Comparison of ENCODE assay signal across 18 cellular contexts in genomic region chr3:7484636-7485035, GRCh38.
DNase-seq lines count a peak whose midpoint lies in the region; ATAC-seq, FAIRE-seq and TF ChIP-seq lines count a peak whose summit lies in the region.
"Had no signal": no experiment of that assay in that cellular context is flagged by ENCODE, and none has a peak within 500 bp of the region (broad histone marks: within the 10 kb centered on the region; RNA-seq: fewer than 3 reads in every experiment).

No MANE protein-coding gene starts in this region.

- no peak overlapping the region for H3K9ac ChIP-seq in keratinocyte (ENCODE audit: control insufficient read depth, extremely low read depth, insufficient read depth, low read length)

- H3K9me1 ChIP-seq in keratinocyte (ENCODE audit: control insufficient read depth, extremely low read depth, insufficient read depth, low read length), result no peaks in the 10 kb centered on the region

- H3K4me1 ChIP-seq in breast epithelium (no peaks in the 10 kb centered on the region), keratinocyte (ENCODE audit: control insufficient read depth, extremely low read depth, insufficient read depth, low read length) (peaks cover 5% of the 10 kb centered on the region), body of pancreas (no peaks in the 10 kb centered on the region), Caco-2 (no peaks in the 10 kb centered on the region)

- dilution Hi-C loops in keratinocyte (cut with MboI; ENCODE audit: extremely low pct_ligation_motif_present, low sequenced_read_pairs), result no loop called here

- H3K4me3 Mint-ChIP-seq in MCF 10A (ENCODE audit: unreplicated experiment) (no peak overlapping the region), Caco-2 (ENCODE audit: unreplicated experiment) (no peak overlapping the region)

- H3K9me3 ChIP-seq in breast epithelium (peaks cover 0 to 7% of the 10 kb centered on the region in 2 donors), keratinocyte (ENCODE audit: control insufficient read depth, low read depth, low read length) (no peaks in the 10 kb centered on the region), body of pancreas (no peaks in the 10 kb centered on the region), Caco-2 (no peaks in the 10 kb centered on the region)

- H2AFZ ChIP-seq in keratinocyte (ENCODE audit: control insufficient read depth, low read length), result no peak overlapping the region

- POLR2A ChIA-PET in MCF 10A (lab: Yijun Ruan, JAX), result no interaction called here
- POLR2A ChIA-PET in Caco-2 (lab: Charles Lee), result no interaction called here

- CTCF ChIA-PET in MCF 10A (lab: Yijun Ruan, JAX), result interaction anchor here (0.9 kb wide), 1 partner anchor 198 kb away, joined by 3 read pairs; no protein-coding TSS in a partner anchor
- CTCF ChIA-PET in Caco-2 (lab: Charles Lee), result no interaction called here

- no peaks in the 10 kb centered on the region for H4K20me1 ChIP-seq in keratinocyte (ENCODE audit: control insufficient read depth, extremely low read depth, insufficient read depth, low read length)

- H3K4me3 ChIP-seq in breast epithelium, result no peak overlapping the region
- no peak overlapping the region for H3K4me3 ChIP-seq in keratinocyte (ENCODE audit: control insufficient read depth in 2 of 3, extremely low read depth in 1 of 3, insufficient read depth in 2 of 3, low read depth in 1 of 3, low read length in 3 of 3)
- H3K4me3 ChIP-seq in body of pancreas, result no peak overlapping the region
- H3K4me3 ChIP-seq in Caco-2 (ENCODE audit: low read depth, low read length), result no peak overlapping the region

- intact Hi-C loops in MCF 10A (cut with micrococcal nuclease) (no loop called here), breast epithelium (cut with DNase I; ENCODE audit: low total_unique reads) (no loop called here), body of pancreas (cut with DNase I) (no loop called here), Caco-2 (cut with micrococcal nuclease; ENCODE audit: unreplicated experiment) (loop anchor here (10.0 kb wide), 1 partner anchor 630 kb away; no protein-coding TSS in a partner anchor)

- TF ChIP-seq POLR2A in breast epithelium (IDR thresholded peaks at IDR 0.05), result no peak
- TF ChIP-seq POLR2A in body of pancreas (IDR thresholded peaks at IDR 0.05), result no peak

- H3K36me3 ChIP-seq in breast epithelium, result no peaks in the 10 kb centered on the region
- H3K36me3 ChIP-seq in keratinocyte (ENCODE audit: control insufficient read depth in 2 of 2, extremely low read depth in 1 of 2, insufficient read depth in 2 of 2, low read length in 2 of 2), result no peaks in the 10 kb centered on the region
- H3K36me3 ChIP-seq in body of pancreas (replicated peaks in 1 of 2; ENCODE audit: insufficient read depth in 1 of 2, low read depth in 2 of 2), result no peaks in the 10 kb centered on the region
- no peaks in the 10 kb centered on the region for H3K36me3 ChIP-seq in Caco-2 (ENCODE audit: control insufficient read depth, insufficient read depth, low read length)

- H3K27me3 ChIP-seq in breast epithelium (no peaks in the 10 kb centered on the region), keratinocyte (ENCODE audit: control insufficient read depth, extremely low read depth, insufficient read depth, low read length) (no peaks in the 10 kb centered on the region), body of pancreas (no peaks in the 10 kb centered on the region), Caco-2 (replicated peaks; ENCODE audit: control insufficient read depth, insufficient read depth, low read length) (no peaks in the 10 kb centered on the region)

- H3K9me3 Mint-ChIP-seq in MCF 10A (ENCODE audit: unreplicated experiment), result peaks cover 16% of the 10 kb centered on the region
- peaks cover 10% of the 10 kb centered on the region for H3K9me3 Mint-ChIP-seq in Caco-2 (ENCODE audit: unreplicated experiment)

- H3K79me2 ChIP-seq in keratinocyte (ENCODE audit: control insufficient read depth, insufficient read depth, low read length), result no peaks in the 10 kb centered on the region

- DNase-seq in MCF 10A (ENCODE audit: unreplicated experiment) (peak; percentile 88), breast epithelium (ENCODE audit: low spot score in 2 of 2) (no peak), dermis blood vessel endothelial cell (peak; percentile 10), keratinocyte (ENCODE audit: low read depth, low spot score) (peak; percentile 13), body of pancreas (no peak), Caco-2 (no peak)
- DNase-seq: 8988T, C1 segment of cervical spinal cord, DMS153, NCI-H1105 treated with DMSO at 0.1 percent for 48 hours, NCI-H187, NCI-H446, NCI-H748 treated with DMSO at 0.1 percent for 48 hours, PC-3 had no signal

- 69 to 72% methylated on average over 1 of the region's 1 CpG for WGBS in body of pancreas, 2 donors

- H3K27ac Mint-ChIP-seq in MCF 10A (ENCODE audit: low read depth, unreplicated experiment) (peak overlapping the region; percentile 44), Caco-2 (ENCODE audit: unreplicated experiment) (no peak overlapping the region)

- H3K27ac ChIP-seq in breast epithelium (no peak overlapping the region), keratinocyte (ENCODE audit: control insufficient read depth, insufficient read depth, low read length) (peak overlapping the region; percentile 17), body of pancreas (no peak overlapping the region)

- H3K36me3 Mint-ChIP-seq in MCF 10A (ENCODE audit: insufficient read depth, unreplicated experiment) (peaks cover 6% of the 10 kb centered on the region), Caco-2 (ENCODE audit: insufficient read depth, unreplicated experiment) (no peaks in the 10 kb centered on the region)

- ATAC-seq in GM21576 (IDR thresholded peaks at IDR 0.05; ENCODE audit: unreplicated experiment), result no peak
- no peak for ATAC-seq in body of pancreas
- no peak for ATAC-seq in GM21390 (IDR thresholded peaks at IDR 0.05; ENCODE audit: unreplicated experiment)
- ATAC-seq: HepG2, PC-3, Right ventricle myocardium inferior had no signal

- H3K4me1 Mint-ChIP-seq in MCF 10A (ENCODE audit: insufficient read depth, unreplicated experiment), result peaks cover 24% of the 10 kb centered on the region
- H3K4me1 Mint-ChIP-seq in Caco-2 (ENCODE audit: low read depth, unreplicated experiment), result no peaks in the 10 kb centered on the region

- FAIRE-seq in keratinocyte (lab: Jason Lieb, UNC), result peak; percentile 87
- FAIRE-seq: HepG2 had no signal

- no peak overlapping the region for H3K4me2 ChIP-seq in keratinocyte (ENCODE audit: control insufficient read depth, extremely low read depth, insufficient read depth, low read depth, low read length)

- TF ChIP-seq CTCF in MCF 10A (IDR thresholded peaks at IDR 0.05; ENCODE audit: unreplicated experiment), result no peak
- no peak for TF ChIP-seq CTCF in breast epithelium (IDR thresholded peaks at IDR 0.05)
- no peak for TF ChIP-seq CTCF in keratinocyte (optimal IDR thresholded peaks at IDR 0.05 in 1 of 3, IDR thresholded peaks at IDR 0.05 in 1 of 3, conservative IDR thresholded peaks at IDR 0.05 in 1 of 3; ENCODE audit: extremely low read depth in 1 of 3, insufficient read depth in 2 of 3, low read length in 3 of 3)
- TF ChIP-seq CTCF in body of pancreas (IDR thresholded peaks at IDR 0.05), result no peak
- no peak for TF ChIP-seq CTCF in Caco-2 (IDR thresholded peaks at IDR 0.05; ENCODE audit: insufficient read depth in 1 of 2, low read depth in 1 of 2, low read length in 1 of 2, severe bottlenecking in 1 of 2, unreplicated experiment in 1 of 2)

- no TSS peak for BruUV-seq in MCF 10A (replicated peaks; lab: Mats Ljungman, UMichigan)
- no TSS peak for BruUV-seq in Caco-2 (replicated peaks; lab: Mats Ljungman, UMichigan)

- H3K27me3 Mint-ChIP-seq in MCF 10A (ENCODE audit: insufficient read depth, unreplicated experiment) (no peaks in the 10 kb centered on the region), Caco-2 (ENCODE audit: insufficient read depth, unreplicated experiment) (no peaks in the 10 kb centered on the region)

Comparison
In these comparisons a context has a peak if more than half of its experiments do, and no peak if none do; other contexts are left out.
1. DNase-seq: peak in MCF 10A (single experiment), dermis blood vessel endothelial cell (single experiment) and keratinocyte (single experiment); none in breast epithelium (0 of 2), body of pancreas (0 of 4) and Caco-2 (0 of 2).